ENCODE assay signal across 8 cellular contexts in genomic region chr1:181134543-181135461, GRCh38. TPM values are rescaled to one million over a fixed set of nuclear protein-coding genes. Genes with fewer than 3 reads are reported as not detected.
A peak's percentile ranks its signal among the peaks of the same experiment; 100 is the strongest.
DNase-seq lines count a peak whose midpoint lies in the region; ATAC-seq, FAIRE-seq and TF ChIP-seq lines count a peak whose summit lies in the region.

No MANE protein-coding gene starts in this region.

- POLR2A ChIA-PET in activated naive CD8-positive, alpha-beta T cell treated with anti-CD3 and anti-CD28 coated beads, Interleukin-2, amount 10 ng/mL, durations not matched to agents 7 days and 5 days (lab: Charles Lee), result interaction anchor here (0.7 to 11.1 kb wide), 8 partner anchors 8 to 534 kb away, joined by 3 to 175 read pairs (median 6); partner anchors contain the start of gene IER5

- H3K4me1 Mint-ChIP-seq in activated naive CD8-positive, alpha-beta T cell treated with anti-CD3 and anti-CD28 coated beads, Interleukin-2, amount 10 ng/mL, durations not matched to agents 7 days and 5 days, result peaks cover 67% of the 10 kb centered on the region
- peaks cover 92% of the 10 kb centered on the region for H3K4me1 Mint-ChIP-seq in stimulated activated naive CD8-positive, alpha-beta T cell treated with anti-CD3 and anti-CD28 coated beads, Interleukin-15, amount 100 ng/mL, for 72 hours

- H3K4me3 Mint-ChIP-seq in activated naive CD8-positive, alpha-beta T cell treated with anti-CD3 and anti-CD28 coated beads, Interleukin-2, amount 10 ng/mL, durations not matched to agents 7 days and 5 days, result peak overlapping the region; percentile 58
- H3K4me3 Mint-ChIP-seq in stimulated activated naive CD8-positive, alpha-beta T cell treated with anti-CD3 and anti-CD28 coated beads, Interleukin-15, amount 100 ng/mL, for 72 hours, result peak overlapping the region; percentile 84 to 88

- peak; percentile 86 for DNase-seq in AG08395 (ENCODE audit: low spot score)
- no peak for DNase-seq in GM12892 (ENCODE audit: insufficient read length)
- DNase-seq in NCI-H510A (lab: John Stamatoyannopoulos, UW), result peak; percentile 34
- DNase-seq in activated naive CD8-positive, alpha-beta T cell treated with anti-CD3 and anti-CD28 coated beads, Interleukin-2, amount 10 ng/mL, durations not matched to agents 7 days and 5 days, result peak; percentile 50
- DNase-seq in iris pigment epithelial cell (ENCODE audit: low read depth), result peak; percentile 83
- DNase-seq in stimulated activated naive CD8-positive, alpha-beta T cell treated with anti-CD3 and anti-CD28 coated beads, Interleukin-15, amount 100 ng/mL, for 72 hours, result peak; percentile 70 to 80
- no peak for DNase-seq in cerebellar cortex (ENCODE audit: low spot score)

- H3K27ac Mint-ChIP-seq in activated naive CD8-positive, alpha-beta T cell treated with anti-CD3 and anti-CD28 coated beads, Interleukin-2, amount 10 ng/mL, durations not matched to agents 7 days and 5 days, result peak overlapping the region; percentile 86
- peak overlapping the region; percentile 99 to 100 for H3K27ac Mint-ChIP-seq in stimulated activated naive CD8-positive, alpha-beta T cell treated with anti-CD3 and anti-CD28 coated beads, Interleukin-15, amount 100 ng/mL, for 72 hours

- no peaks in the 10 kb centered on the region for H3K9me3 Mint-ChIP-seq in activated naive CD8-positive, alpha-beta T cell treated with anti-CD3 and anti-CD28 coated beads, Interleukin-2, amount 10 ng/mL, durations not matched to agents 7 days and 5 days
- no peaks in the 10 kb centered on the region for H3K9me3 Mint-ChIP-seq in stimulated activated naive CD8-positive, alpha-beta T cell treated with anti-CD3 and anti-CD28 coated beads, Interleukin-15, amount 100 ng/mL, for 72 hours

- peak; percentile 27 for ATAC-seq in HG02870 (IDR thresholded peaks at IDR 0.05; ENCODE audit: unreplicated experiment)
- ATAC-seq in activated naive CD8-positive, alpha-beta T cell treated with anti-CD3 and anti-CD28 coated beads, Interleukin-2, amount 10 ng/mL, durations not matched to agents 7 days and 5 days (ENCODE audit: low read depth), result peak; percentile 48
- ATAC-seq in stimulated activated naive CD8-positive, alpha-beta T cell treated with anti-CD3 and anti-CD28 coated beads, Interleukin-15, amount 100 ng/mL, for 72 hours, result peak; percentile 87

- FAIRE-seq in GM12892 (lab: Jason Lieb, UNC), result peak; percentile 57

- peaks cover 3% of the 10 kb centered on the region for H3K27me3 Mint-ChIP-seq in activated naive CD8-positive, alpha-beta T cell treated with anti-CD3 and anti-CD28 coated beads, Interleukin-2, amount 10 ng/mL, durations not matched to agents 7 days and 5 days
- H3K27me3 Mint-ChIP-seq in stimulated activated naive CD8-positive, alpha-beta T cell treated with anti-CD3 and anti-CD28 coated beads, Interleukin-15, amount 100 ng/mL, for 72 hours, result peaks cover 13% of the 10 kb centered on the region

- peak; percentile 67; the same call in 1 of the 2 replicates for TF ChIP-seq POLR2A in GM12892 (IDR thresholded peaks at IDR 0.05; ENCODE audit: low read depth, low read length)

- peaks cover 1% of the 10 kb centered on the region for H3K36me3 Mint-ChIP-seq in activated naive CD8-positive, alpha-beta T cell treated with anti-CD3 and anti-CD28 coated beads, Interleukin-2, amount 10 ng/mL, durations not matched to agents 7 days and 5 days

RNA-seq across cellular contexts. Expression of gene IER5, which starts 46.3 kb away (rescaled TPM):
- polyA plus RNA-seq in GM12892 (2012; ENCODE audit: missing spikeins), result 33.4 TPM
- total RNA-seq in activated naive CD8-positive, alpha-beta T cell treated with anti-CD3 and anti-CD28 coated beads, Interleukin-2, amount 10 ng/mL, durations not matched to agents 7 days and 5 days, result 10 to 100 TPM; 36.6 to 36.8 TPM

Comparison
In these comparisons a context has a peak if more than half of its experiments do, and no peak if none do; other contexts are left out.
1. DNase-seq: peak in AG08395 (single experiment), NCI-H510A (single experiment), activated naive CD8-positive, alpha-beta T cell treated with anti-CD3 and anti-CD28 coated beads, Interleukin-2, amount 10 ng/mL, durations not matched to agents 7 days and 5 days (single experiment), iris pigment epithelial cell (single experiment) and stimulated activated naive CD8-positive, alpha-beta T cell treated with anti-CD3 and anti-CD28 coated beads, Interleukin-15, amount 100 ng/mL, for 72 hours (2 of 2); none in GM12892 (single experiment) and cerebellar cortex (single experiment).
2. ATAC-seq: peak in every context shown above with its lines; median percentile 87 in stimulated activated naive CD8-positive, alpha-beta T cell treated with anti-CD3 and anti-CD28 coated beads, Interleukin-15, amount 100 ng/mL, for 72 hours; 48 in activated naive CD8-positive, alpha-beta T cell treated with anti-CD3 and anti-CD28 coated beads, Interleukin-2, amount 10 ng/mL, durations not matched to agents 7 days and 5 days; 27 in HG02870.